In genomic region chr3:112519424-112520001, GRCh38 we compare ENCODE assay signal across 8 cellular contexts. TPM values are rescaled to one million over a fixed set of nuclear protein-coding genes. Genes with fewer than 3 reads are reported as not detected.
A peak's percentile ranks its signal among the peaks of the same experiment; 100 is the strongest.
DNase-seq lines count a peak whose midpoint lies in the region; ATAC-seq and TF ChIP-seq lines count a peak whose summit lies in the region.

No MANE protein-coding gene starts in this region.

- intact Hi-C loops in heart left ventricle (cut with DNase I): loop anchor here (1.0 to 10.0 kb wide), 14 partner anchors 125 to 407 kb away; partner anchors contain the start of genes GCSAM (in 5 of the 10) and SLC9C1 (in 4 of the 10)

- no peak overlapping the region for H3K4me3 Mint-ChIP-seq in activated naive CD8-positive, alpha-beta T cell treated with anti-CD3 and anti-CD28 coated beads, Interleukin-2, amount 50 U/mL, for 24 hours

- no peaks in the 10 kb centered on the region for H3K27me3 Mint-ChIP-seq in activated naive CD8-positive, alpha-beta T cell treated with anti-CD3 and anti-CD28 coated beads, Interleukin-2, amount 50 U/mL, for 24 hours

- H3K27ac Mint-ChIP-seq in activated naive CD8-positive, alpha-beta T cell treated with anti-CD3 and anti-CD28 coated beads, Interleukin-2, amount 50 U/mL, for 24 hours: peak overlapping the region; percentile 79

- no peak for TF ChIP-seq POLR2A in heart left ventricle (IDR thresholded peaks at IDR 0.05)

- TF ChIP-seq CTCF in HL-60 (IDR thresholded peaks at IDR 0.05; ENCODE audit: insufficient read depth, low read length) (peak; percentile 64), heart left ventricle (IDR thresholded peaks at IDR 0.05) (peak; percentile 61 to 87 (median 75))

- H3K4me1 Mint-ChIP-seq in activated naive CD8-positive, alpha-beta T cell treated with anti-CD3 and anti-CD28 coated beads, Interleukin-2, amount 50 U/mL, for 24 hours: peaks cover 28% of the 10 kb centered on the region

- ATAC-seq in GM19324 (IDR thresholded peaks at IDR 0.05; ENCODE audit: low FRiP score, unreplicated experiment) (peak; percentile 46), heart left ventricle (peak in 3 of 4 donors; percentile 64 to 79 (median 77))
- peak; percentile 74 for ATAC-seq in activated naive CD8-positive, alpha-beta T cell treated with anti-CD3 and anti-CD28 coated beads, Interleukin-2, amount 50 U/mL, for 24 hours

- H3K27ac ChIP-seq in HL-60 (replicated peaks) (no peak overlapping the region), heart left ventricle (no peak overlapping the region)

- H3K27me3 ChIP-seq in HL-60 (ENCODE audit: insufficient read depth, poor library complexity, severe bottlenecking): no peaks in the 10 kb centered on the region
- H3K27me3 ChIP-seq in heart left ventricle: no peaks in the 10 kb centered on the region

- H3K36me3 Mint-ChIP-seq in activated naive CD8-positive, alpha-beta T cell treated with anti-CD3 and anti-CD28 coated beads, Interleukin-2, amount 50 U/mL, for 24 hours (ENCODE audit: low read depth): peaks cover 16% of the 10 kb centered on the region

- WGBS in heart left ventricle, 4 donors: 88 to 96% (median 90%) methylated on average over 2 of the region's 2 CpGs

- H3K4me1 ChIP-seq in heart left ventricle: peaks cover 0 to 9% (median 0%) of the 10 kb centered on the region in 12 donors

- H3K9me3 ChIP-seq in heart left ventricle: no peaks in the 10 kb centered on the region

- peaks cover 4% of the 10 kb centered on the region for H3K9me3 Mint-ChIP-seq in activated naive CD8-positive, alpha-beta T cell treated with anti-CD3 and anti-CD28 coated beads, Interleukin-2, amount 50 U/mL, for 24 hours

- H3K4me3 ChIP-seq in HL-60 (replicated peaks; ENCODE audit: insufficient read depth, low read length): no peak overlapping the region
- H3K4me3 ChIP-seq in heart left ventricle: no peak overlapping the region

- DNase-seq in D341Med (ENCODE audit: low spot score) (peak; percentile 45), HL-60 (ENCODE audit: low read depth in 1 of 2, low spot score in 1 of 2) (peak; percentile 15 to 63), NCI-H748 (lab: John Stamatoyannopoulos, UW; ENCODE audit: unreplicated experiment) (peak; percentile 48), heart left ventricle (peak in 2 of 5 donors; percentile 22 to 29), retina (peak; percentile 13), NCI-H774 (lab: John Stamatoyannopoulos, UW) (no peak)
- DNase-seq in activated naive CD8-positive, alpha-beta T cell treated with anti-CD3 and anti-CD28 coated beads, Interleukin-2, amount 50 U/mL, for 24 hours: no peak

- peaks cover 0 to 8% (median 0%) of the 10 kb centered on the region in 9 donors for H3K36me3 ChIP-seq in heart left ventricle

RNA-seq across cellular contexts. Expression of gene BTLA, which starts 20.2 kb away (rescaled TPM):
- total RNA-seq in heart left ventricle: under 1 TPM in 3 of 9 donors, not detected in 6; 0.20 to 0.80 (median 0.29) TPM
- polyA plus RNA-seq in heart left ventricle: not detected

RNA-seq across cellular contexts. Expression of gene ATG3, which starts 42.2 kb away (rescaled TPM):
- total RNA-seq in heart left ventricle: 10 to 100 TPM; 36.0 to 62.3 (median 47.2) TPM
- 10 to 100 TPM; 20.1 to 75.9 TPM for polyA plus RNA-seq in heart left ventricle

RNA-seq across cellular contexts. Expression of gene SLC35A5, which starts 42.3 kb away (rescaled TPM):
- total RNA-seq in heart left ventricle: 10 to 100 TPM; 12.7 to 28.8 (median 20.2) TPM
- polyA plus RNA-seq in heart left ventricle: 10 to 100 TPM in 1 of 2 donors, 1 to 10 TPM in 1; 4.2 to 14.3 TPM

Comparison
In these comparisons a context has a peak if more than half of its experiments do, and no peak if none do; other contexts are left out.
1. DNase-seq: peak in D341Med (single experiment), HL-60 (2 of 2), NCI-H748 (single experiment) and retina (single experiment); none in activated naive CD8-positive, alpha-beta T cell treated with anti-CD3 and anti-CD28 coated beads, Interleukin-2, amount 50 U/mL, for 24 hours (single experiment) and NCI-H774 (single experiment).
2. Peak in every context shown above with its lines, with median percentiles within 50 percentile points of each other: ATAC-seq.